Comparison of ENCODE assay signal across 1 cellular context in genomic region chr3:100518983-100519382, GRCh38.
TF ChIP-seq lines count a peak whose summit lies in the region.

No MANE protein-coding gene starts in this region.

TF ChIP-seq in K562, 482 proteins besides CTCF, POLR2A, EP300 and RAD21 (continued from another document):
- TF ChIP-seq E2F6 (IDR thresholded peaks at IDR 0.05; ENCODE audit: borderline replicate concordance in 1 of 2, extremely low read depth in 1 of 2, insufficient read depth in 1 of 2, insufficient read length in 1 of 2, low read depth in 1 of 2, low read length in 1 of 2, poor library complexity in 1 of 2, severe bottlenecking in 1 of 2) = no peak
- no peak for TF ChIP-seq CEBPG (CRISPR knock-in tag; IDR thresholded peaks at IDR 0.05)
- TF ChIP-seq CEBPG (tag; conservative IDR thresholded peaks at IDR 0.05 in 1 of 2, IDR thresholded peaks at IDR 0.05 in 1 of 2) = no peak
- TF ChIP-seq NFXL1 (CRISPR knock-in tag; IDR thresholded peaks at IDR 0.05) = no peak
- no peak for TF ChIP-seq DPF2 (IDR thresholded peaks at IDR 0.05)
- no peak for TF ChIP-seq ZNF830 (CRISPR knock-in tag; IDR thresholded peaks at IDR 0.05)
- no peak for TF ChIP-seq GTF2A2 (tag; IDR thresholded peaks at IDR 0.05)
- TF ChIP-seq ZNF449 (CRISPR knock-in tag; IDR thresholded peaks at IDR 0.05) = no peak
- no peak for TF ChIP-seq POLR3A (IDR thresholded peaks at IDR 0.05; ENCODE audit: borderline replicate concordance, extremely low read depth, insufficient read depth, insufficient read length)
- no peak for TF ChIP-seq PCBP2 (IDR thresholded peaks at IDR 0.05; ENCODE audit: low read depth, low read length, poor library complexity, severe bottlenecking)
- no peak for TF ChIP-seq ZNF695 (CRISPR knock-in tag; IDR thresholded peaks at IDR 0.05)
- TF ChIP-seq, protein P1, sequence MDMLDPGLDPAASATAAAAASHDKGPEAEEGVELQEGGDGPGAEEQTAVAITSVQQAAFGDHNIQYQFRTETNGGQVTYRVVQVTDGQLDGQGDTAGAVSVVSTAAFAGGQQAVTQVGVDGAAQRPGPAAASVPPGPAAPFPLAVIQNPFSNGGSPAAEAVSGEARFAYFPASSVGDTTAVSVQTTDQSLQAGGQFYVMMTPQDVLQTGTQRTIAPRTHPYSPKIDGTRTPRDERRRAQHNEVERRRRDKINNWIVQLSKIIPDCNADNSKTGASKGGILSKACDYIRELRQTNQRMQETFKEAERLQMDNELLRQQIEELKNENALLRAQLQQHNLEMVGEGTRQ (CRISPR knock-in tag; IDR thresholded peaks at IDR 0.05) = no peak
- no peak for TF ChIP-seq SIN3A (IDR thresholded peaks at IDR 0.05; ENCODE audit: borderline replicate concordance in 2 of 2, control insufficient read depth in 1 of 2, low read depth in 2 of 2, low read length in 2 of 2)
- no peak for TF ChIP-seq ADNP (tag; IDR thresholded peaks at IDR 0.05)
